8 cellular contexts compared by ENCODE assay signal in genomic region chr17:17877548-17878358, GRCh38. TPM values are rescaled to one million over a fixed set of nuclear protein-coding genes. Genes with fewer than 3 reads are reported as not detected.
DNase-seq lines count a peak whose midpoint lies in the region; ATAC-seq and TF ChIP-seq lines count a peak whose summit lies in the region.

No MANE protein-coding gene starts in this region.

- H3K4me1 Mint-ChIP-seq in WTC11: peaks cover 41% of the 10 kb centered on the region

- CTCF ChIA-PET in WTC11 (lab: Charles Lee): interaction anchor here (0.6 to 3.3 kb wide), 14 partner anchors 8 to 353 kb away, joined by 3 to 18 read pairs (median 4); no protein-coding TSS in a partner anchor

- no peaks in the 10 kb centered on the region for H3K36me3 Mint-ChIP-seq in WTC11

- H3K9me3 Mint-ChIP-seq in WTC11: no peaks in the 10 kb centered on the region

- no peak overlapping the region; the same call in 1 of the 2 replicates for H3K4me3 Mint-ChIP-seq in WTC11

- ATAC-seq in WTC11 (peak; percentile 65), HG03442 (IDR thresholded peaks at IDR 0.05; ENCODE audit: unreplicated experiment) (no peak), HG03354 (IDR thresholded peaks at IDR 0.05; ENCODE audit: poor library complexity, severe bottlenecking, unreplicated experiment) (no peak)

- no peak for TF ChIP-seq CTCF in WTC11 (IDR thresholded peaks at IDR 0.05)

- in situ Hi-C loops in KBM-7 (cut with MboI; ENCODE audit: low pct_unique_long_range_greater_than_20kb, low sequenced_read_pairs): no loop called here

- H3K27me3 Mint-ChIP-seq in WTC11 (ENCODE audit: low read depth): no peaks in the 10 kb centered on the region; the same call in 1 of the 2 replicates

- intact Hi-C loops in cardiac septum (cut with DNase I) (loop anchor here (2.0 to 5.0 kb wide), 2 partner anchors 23 to 45 kb away; no protein-coding TSS in a partner anchor), posterior vena cava (cut with DNase I) (loop anchor here in 1 of 2 donors (10.0 kb wide), 1 partner anchor 157 kb away; the partner anchor contains the start of genes ATPAF2 and GID4)

- POLR2A ChIA-PET in WTC11 (lab: Charles Lee): interaction anchor here (0.6 to 1.8 kb wide), 4 partner anchors 39 to 381 kb away, joined by 3 to 5 read pairs (median 4); no protein-coding TSS in a partner anchor

- peak overlapping the region; percentile 77 for H3K27ac Mint-ChIP-seq in WTC11

- peak; percentile 28 for DNase-seq in COR-L47 (lab: John Stamatoyannopoulos, UW)
- peak; percentile 52 for DNase-seq in WTC11 (ENCODE audit: low spot score)
- peak; percentile 86 for DNase-seq in cardiac septum (ENCODE audit: low spot score)
- DNase-seq in posterior vena cava (ENCODE audit: low spot score): peak; percentile 95
- DNase-seq in RKO (ENCODE audit: low spot score): no peak
- no peak for DNase-seq in KBM-7

TF ChIP-seq in WTC11, 78 proteins besides CTCF, POLR2A, EP300 and RAD21:
- no peak for TF ChIP-seq MAX (CRISPR knock-in tag; IDR thresholded peaks at IDR 0.05)
- TF ChIP-seq TEAD1 (CRISPR knock-in tag; IDR thresholded peaks at IDR 0.05): peak; percentile 14; the same call in 1 of the 2 replicates
- TF ChIP-seq ZNF423 (CRISPR knock-in tag; IDR thresholded peaks at IDR 0.05): 0 out of 2 replicates have a peak, but pooled peaks have one; percentile 23

RNA-seq across cellular contexts. Expression of gene SREBF1, which starts 41.0 kb away (rescaled TPM):
- total RNA-seq in WTC11 (2021) (72.3 to 93.7 TPM (median 76.7 TPM) in 3 replicates), cardiac septum (17.1 TPM), posterior vena cava (10 to 100 TPM; 29.3 to 62.7 TPM)

Comparison
In these comparisons a context has a peak if more than half of its experiments do, and no peak if none do; other contexts are left out.
1. DNase-seq: peak in COR-L47 (single experiment), WTC11 (single experiment), cardiac septum (single experiment) and posterior vena cava (single experiment); none in RKO (single experiment) and KBM-7 (single experiment).